In the genomic region with DNA sequence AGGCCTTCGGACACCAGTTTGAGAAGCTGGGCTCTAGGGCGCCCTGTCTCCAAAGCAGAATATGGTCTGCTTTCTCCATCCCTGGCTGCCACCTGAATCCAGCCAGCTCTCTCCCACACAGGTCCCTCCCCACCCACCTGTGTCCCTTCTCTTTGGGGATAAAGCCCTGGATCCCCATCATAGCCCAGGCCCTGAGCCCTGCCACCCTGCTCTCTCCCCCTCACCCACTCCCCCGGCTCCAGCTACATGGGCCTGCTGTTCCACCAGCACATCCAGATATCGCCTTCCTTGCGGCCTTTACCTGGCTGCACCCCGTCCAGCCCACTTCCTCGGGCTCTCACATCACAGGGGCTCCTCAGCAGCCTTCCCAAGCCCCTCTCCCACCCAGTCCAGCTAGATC, we compare ENCODE assay signal across 1 cellular context.
TF ChIP-seq lines count a peak whose summit lies in the region.

No MANE protein-coding gene starts in this region.

TF ChIP-seq in K562, 482 proteins besides CTCF, POLR2A, EP300 and RAD21:
- TF ChIP-seq HDGF (IDR thresholded peaks at IDR 0.05) (no peak), NFATC3 (IDR thresholded peaks at IDR 0.05) (no peak), NR4A1 (CRISPR knock-in tag; IDR thresholded peaks at IDR 0.05) (no peak), NR4A1 (tag; IDR thresholded peaks at IDR 0.05) (no peak), XRCC3 (IDR thresholded peaks at IDR 0.05) (no peak), ZNF583 (CRISPR knock-in tag; IDR thresholded peaks at IDR 0.05) (no peak), SMC3 (conservative IDR thresholded peaks at IDR 0.05; ENCODE audit: insufficient read depth, low read depth, low read length) (no peak), ZNF766 (CRISPR knock-in tag; conservative IDR thresholded peaks at IDR 0.05) (no peak), SREBF2 (CRISPR knock-in tag; IDR thresholded peaks at IDR 0.05) (no peak), TCF7L2 (IDR thresholded peaks at IDR 0.05; ENCODE audit: low read depth, low read length) (no peak), TRIM24 (IDR thresholded peaks at IDR 0.05) (no peak), NR2C1 (IDR thresholded peaks at IDR 0.05) (no peak), NR2C1 (tag; IDR thresholded peaks at IDR 0.05) (no peak)
- TF ChIP-seq, protein P1, sequence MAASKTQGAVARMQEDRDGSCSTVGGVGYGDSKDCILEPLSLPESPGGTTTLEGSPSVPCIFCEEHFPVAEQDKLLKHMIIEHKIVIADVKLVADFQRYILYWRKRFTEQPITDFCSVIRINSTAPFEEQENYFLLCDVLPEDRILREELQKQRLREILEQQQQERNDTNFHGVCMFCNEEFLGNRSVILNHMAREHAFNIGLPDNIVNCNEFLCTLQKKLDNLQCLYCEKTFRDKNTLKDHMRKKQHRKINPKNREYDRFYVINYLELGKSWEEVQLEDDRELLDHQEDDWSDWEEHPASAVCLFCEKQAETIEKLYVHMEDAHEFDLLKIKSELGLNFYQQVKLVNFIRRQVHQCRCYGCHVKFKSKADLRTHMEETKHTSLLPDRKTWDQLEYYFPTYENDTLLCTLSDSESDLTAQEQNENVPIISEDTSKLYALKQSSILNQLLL (CRISPR knock-in tag; IDR thresholded peaks at IDR 0.05; ENCODE audit: borderline replicate concordance) = no peak
- TF ChIP-seq, protein P2, sequence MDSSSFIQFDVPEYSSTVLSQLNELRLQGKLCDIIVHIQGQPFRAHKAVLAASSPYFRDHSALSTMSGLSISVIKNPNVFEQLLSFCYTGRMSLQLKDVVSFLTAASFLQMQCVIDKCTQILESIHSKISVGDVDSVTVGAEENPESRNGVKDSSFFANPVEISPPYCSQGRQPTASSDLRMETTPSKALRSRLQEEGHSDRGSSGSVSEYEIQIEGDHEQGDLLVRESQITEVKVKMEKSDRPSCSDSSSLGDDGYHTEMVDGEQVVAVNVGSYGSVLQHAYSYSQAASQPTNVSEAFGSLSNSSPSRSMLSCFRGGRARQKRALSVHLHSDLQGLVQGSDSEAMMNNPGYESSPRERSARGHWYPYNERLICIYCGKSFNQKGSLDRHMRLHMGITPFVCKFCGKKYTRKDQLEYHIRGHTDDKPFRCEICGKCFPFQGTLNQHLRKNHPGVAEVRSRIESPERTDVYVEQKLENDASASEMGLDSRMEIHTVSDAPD (CRISPR knock-in tag; IDR thresholded peaks at IDR 0.05) = no peak
TF ChIP-seq in K562: peak in this region for 0.
